19 cellular contexts compared by ENCODE assay signal in the genomic region with DNA sequence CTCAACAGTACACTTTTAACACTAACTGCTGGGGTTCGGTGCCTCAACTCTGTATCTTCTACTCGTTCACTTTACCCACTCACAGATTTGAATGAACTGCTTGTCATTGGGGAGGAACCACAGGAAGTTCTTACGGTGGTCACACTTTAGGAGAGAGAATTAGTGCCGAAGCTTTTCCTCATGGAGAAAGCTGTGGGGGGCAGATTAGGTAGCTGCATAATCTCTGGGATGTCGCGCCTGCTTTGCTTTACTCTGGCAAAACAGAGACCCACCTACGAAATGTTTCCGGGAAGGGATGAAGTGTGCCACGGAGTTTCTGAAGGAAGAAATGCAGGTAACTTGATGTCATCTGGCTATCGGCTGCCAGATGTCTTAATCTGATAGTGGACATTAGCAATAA.
"Had no signal": no experiment of that assay in that cellular context is flagged by ENCODE, and none has a peak within 500 bp of the region (broad histone marks: within the 10 kb centered on the region; RNA-seq: fewer than 3 reads in every experiment).

No MANE protein-coding gene starts in this region.

- H3K4me1 ChIP-seq: SJSA1 had no signal

- H3K9me3 ChIP-seq: SJSA1 had no signal

- DNase-seq: KBM-7, MV-4-11, NCI-H1048, NCI-H1105, NCI-H1417, NCI-H1436 treated with DMSO at 0.1 percent for 48 hours, NCI-H187, NCI-H2029, NCI-H2107, NCI-H2227 treated with DMSO at 0.1 percent for 48 hours, NCI-H524, NCI-H526 treated with DMSO at 0.1 percent for 48 hours, NCI-H774, Right ventricle myocardium superior, RPMI8226, SIG-M5 had no signal

- H3K27ac ChIP-seq: HL-60, SJSA1, SK-N-MC had no signal

- H3K36me3 ChIP-seq: SJSA1 had no signal

- H3K4me3 ChIP-seq: SJSA1, SK-N-MC had no signal
